8 cellular contexts compared by ENCODE assay signal in genomic region chrX:119467842-119468185, GRCh38. TPM values are rescaled to one million over a fixed set of nuclear protein-coding genes. Genes with fewer than 3 reads are reported as not detected.
DNase-seq lines count a peak whose midpoint lies in the region; ATAC-seq and TF ChIP-seq lines count a peak whose summit lies in the region.

No MANE protein-coding gene starts in this region.

- no peaks in the 10 kb centered on the region for H3K9me3 Mint-ChIP-seq in IgD-negative memory B cell
- no peaks in the 10 kb centered on the region for H3K9me3 Mint-ChIP-seq in central memory CD8-positive, alpha-beta T cell
- H3K9me3 Mint-ChIP-seq in naive thymus-derived CD4-positive, alpha-beta T cell: no peaks in the 10 kb centered on the region

- ATAC-seq in central memory CD8-positive, alpha-beta T cell (replicated peaks; ENCODE audit: extremely low read depth, poor library complexity, severe bottlenecking): no peak
- no peak for ATAC-seq in naive thymus-derived CD4-positive, alpha-beta T cell
- ATAC-seq in GM19395 (IDR thresholded peaks at IDR 0.05; ENCODE audit: unreplicated experiment): no peak

- peak overlapping the region; percentile 85 to 99 (median 95) for H3K4me3 Mint-ChIP-seq in IgD-negative memory B cell
- peak overlapping the region; percentile 91 for H3K4me3 Mint-ChIP-seq in central memory CD8-positive, alpha-beta T cell
- H3K4me3 Mint-ChIP-seq in naive thymus-derived CD4-positive, alpha-beta T cell: peak overlapping the region; percentile 78 to 97 (median 88)

- POLR2A ChIA-PET in naive thymus-derived CD4-positive, alpha-beta T cell (lab: Charles Lee): interaction anchor here (0.9 to 1.0 kb wide), 4 partner anchors 14 to 289 kb away, joined by 3 to 7 read pairs (median 5); partner anchors contain the start of genes NKRF and SEPTIN6

- H3K4me1 ChIP-seq in naive thymus-derived CD4-positive, alpha-beta T cell (ENCODE audit: control insufficient read depth in 2 of 2, insufficient read depth in 2 of 2, low read length in 2 of 2): peaks cover 5 to 6% of the 10 kb centered on the region in 2 donors

- peak overlapping the region; percentile 61 to 96 (median 96) for H3K27ac Mint-ChIP-seq in IgD-negative memory B cell
- peak overlapping the region; percentile 89 for H3K27ac Mint-ChIP-seq in central memory CD8-positive, alpha-beta T cell (ENCODE audit: low read depth)
- H3K27ac Mint-ChIP-seq in naive thymus-derived CD4-positive, alpha-beta T cell: peak overlapping the region in 8 of 9 donors; percentile 60 to 91 (median 82)

- no peaks in the 10 kb centered on the region for H3K27me3 Mint-ChIP-seq in IgD-negative memory B cell
- H3K27me3 Mint-ChIP-seq in central memory CD8-positive, alpha-beta T cell: no peaks in the 10 kb centered on the region
- no peaks in the 10 kb centered on the region for H3K27me3 Mint-ChIP-seq in naive thymus-derived CD4-positive, alpha-beta T cell

- no peak for TF ChIP-seq CTCF in AG10803 (conservative IDR thresholded peaks at IDR 0.05; ENCODE audit: low read length)

- DNase-seq in AG10803 (ENCODE audit: low read depth) (no peak), GM19240 (ENCODE audit: insufficient read length, low spot score) (no peak), hepatic stellate cell (ENCODE audit: low spot score) (no peak), NCI-H1092 treated with DMSO at 0.1 percent for 48 hours (lab: John Stamatoyannopoulos, UW) (no peak)
- no peak for DNase-seq in central memory CD8-positive, alpha-beta T cell (ENCODE audit: low spot score in 2 of 2)
- DNase-seq in naive thymus-derived CD4-positive, alpha-beta T cell: no peak

- intact Hi-C loops in naive thymus-derived CD4-positive, alpha-beta T cell (cut with micrococcal nuclease): loop anchor here (1.0 to 10.0 kb wide), 20 partner anchors 14 to 1122 kb away; partner anchors contain the start of genes NDUFA1 (in 2 of the 2), NKAP (in 2 of the 2), RNF113A (in 2 of the 2) and SEPTIN6 (in 2 of the 2)

- H3K4me3 ChIP-seq in AG10803 (ENCODE audit: low read length): peak overlapping the region; percentile 59
- peak overlapping the region; percentile 87 for H3K4me3 ChIP-seq in naive thymus-derived CD4-positive, alpha-beta T cell (ENCODE audit: low read length)

- CTCF ChIA-PET in naive thymus-derived CD4-positive, alpha-beta T cell (lab: Charles Lee): interaction anchor here (0.6 kb wide), 1 partner anchor 109 kb away, joined by 3 read pairs; no protein-coding TSS in a partner anchor

- H3K9me3 ChIP-seq in naive thymus-derived CD4-positive, alpha-beta T cell (ENCODE audit: control insufficient read depth in 2 of 3, low read length in 3 of 3): no peaks in the 10 kb centered on the region

- peaks cover 6 to 10% (median 6%) of the 10 kb centered on the region in 3 donors for H3K4me1 Mint-ChIP-seq in IgD-negative memory B cell
- H3K4me1 Mint-ChIP-seq in central memory CD8-positive, alpha-beta T cell: peaks cover 10% of the 10 kb centered on the region
- H3K4me1 Mint-ChIP-seq in naive thymus-derived CD4-positive, alpha-beta T cell: peaks cover 0 to 17% (median 10%) of the 10 kb centered on the region in 7 donors

- no peaks in the 10 kb centered on the region for H3K27me3 ChIP-seq in naive thymus-derived CD4-positive, alpha-beta T cell (ENCODE audit: control insufficient read depth in 2 of 2, insufficient read depth in 2 of 2, low read length in 2 of 2)

- peaks cover 4 to 18% (median 8%) of the 10 kb centered on the region in 3 experiments for H3K36me3 ChIP-seq in naive thymus-derived CD4-positive, alpha-beta T cell (ENCODE audit: control insufficient read depth in 2 of 3, insufficient read depth in 3 of 3, low read length in 3 of 3)

- H3K36me3 Mint-ChIP-seq in IgD-negative memory B cell: no peaks in the 10 kb centered on the region
- peaks cover 16% of the 10 kb centered on the region for H3K36me3 Mint-ChIP-seq in central memory CD8-positive, alpha-beta T cell (ENCODE audit: insufficient read depth)
- H3K36me3 Mint-ChIP-seq in naive thymus-derived CD4-positive, alpha-beta T cell: peaks cover 0 to 14% (median 0%) of the 10 kb centered on the region in 5 donors

- peak overlapping the region; percentile 99 for H3K27ac ChIP-seq in naive thymus-derived CD4-positive, alpha-beta T cell (ENCODE audit: low read depth, low read length)

RNA-seq across cellular contexts. Expression of gene SLC25A5, which starts 0.4 kb away (rescaled TPM):
- polyA plus RNA-seq in IgD-negative memory B cell: 298 TPM
- 100 to 1,000 TPM in 3 of 5 experiments, 10 to 100 TPM in 2; 90.2 to 333 (median 132) TPM for total RNA-seq in naive thymus-derived CD4-positive, alpha-beta T cell
- 100 to 1,000 TPM; 252 to 287 TPM for polyA plus RNA-seq in naive thymus-derived CD4-positive, alpha-beta T cell
